Comparison of ENCODE assay signal across 21 cellular contexts in the genomic region with DNA sequence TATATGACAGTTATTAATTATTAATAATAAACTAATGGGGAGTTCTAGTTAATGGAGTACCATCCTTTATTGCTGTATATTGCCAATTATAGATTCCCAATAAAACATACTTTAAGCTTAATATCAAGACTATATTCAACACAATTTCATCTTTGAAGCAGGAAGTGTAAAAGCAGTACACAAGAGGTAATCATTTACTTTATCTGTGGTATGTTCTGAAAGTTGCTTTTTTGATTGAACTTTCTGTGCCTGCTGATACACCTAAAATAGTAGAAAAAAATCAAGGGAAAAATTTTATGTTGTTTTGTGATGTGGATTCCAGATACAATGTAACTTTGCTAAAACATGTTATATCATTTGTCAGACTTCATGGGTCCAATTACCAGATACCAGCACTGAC. TPM values are rescaled to one million over a fixed set of nuclear protein-coding genes. Genes with fewer than 3 reads are reported as not detected.
A peak's percentile ranks its signal among the peaks of the same experiment; 100 is the strongest.
DNase-seq lines count a peak whose midpoint lies in the region; ATAC-seq and TF ChIP-seq lines count a peak whose summit lies in the region.
"Had no signal": no experiment of that assay in that cellular context is flagged by ENCODE, and none has a peak within 500 bp of the region (broad histone marks: within the 10 kb centered on the region; RNA-seq: fewer than 3 reads in every experiment).

No MANE protein-coding gene starts in this region.

- no peak overlapping the region for H2BK15ac ChIP-seq in mesenchymal stem cell (ENCODE audit: low read depth, poor library complexity, severe bottlenecking)

- peak; percentile 77 for ATAC-seq in GM18909 (IDR thresholded peaks at IDR 0.05; ENCODE audit: poor library complexity, unreplicated experiment)
- ATAC-seq in GM21619 (IDR thresholded peaks at IDR 0.05; ENCODE audit: unreplicated experiment), result peak; percentile 70
- peak; percentile 70 for ATAC-seq in HG03139 (IDR thresholded peaks at IDR 0.05; ENCODE audit: unreplicated experiment)
- ATAC-seq in GM19463 (IDR thresholded peaks at IDR 0.05; ENCODE audit: unreplicated experiment), result no peak
- ATAC-seq: Panc1 had no signal

- no peak overlapping the region for H3K4ac ChIP-seq in mesenchymal stem cell (ENCODE audit: low read depth in 1 of 2, low read length in 2 of 2)

- H2BK5ac ChIP-seq in mesenchymal stem cell (ENCODE audit: low read depth, low read length, poor library complexity, severe bottlenecking), result no peak overlapping the region

- peaks cover 7 to 79% of the 10 kb centered on the region in 2 experiments for H3K36me3 ChIP-seq in mesenchymal stem cell (ENCODE audit: control insufficient read depth in 1 of 2, insufficient read depth in 2 of 2, low read depth in 1 of 2, low read length in 2 of 2)

- no peak overlapping the region for H3K9ac ChIP-seq in mesenchymal stem cell (ENCODE audit: low read length)

- peaks cover 4% of the 10 kb centered on the region for H3K79me1 ChIP-seq in mesenchymal stem cell (replicated peaks; ENCODE audit: low read length, poor library complexity, severe bottlenecking)

- H3K4me1 ChIP-seq in mesenchymal stem cell (ENCODE audit: control insufficient read depth, insufficient read depth, low read depth, low read length), result peaks cover 2% of the 10 kb centered on the region
- H3K4me1 ChIP-seq: SJSA1 had no signal

- no peak overlapping the region for H2AFZ ChIP-seq in mesenchymal stem cell (ENCODE audit: low read depth, low read length)

- peak overlapping the region; percentile 81 for H3K27ac ChIP-seq in mesenchymal stem cell (ENCODE audit: low read length, poor library complexity, severe bottlenecking)
- H3K27ac ChIP-seq: SJSA1 had no signal

- no peak overlapping the region for H3K4me3 ChIP-seq in mesenchymal stem cell (ENCODE audit: insufficient read depth in 1 of 2, low read depth in 1 of 2, low read length in 2 of 2)
- no peak overlapping the region for H3K4me3 ChIP-seq in foreskin fibroblast (ENCODE audit: low read depth in 1 of 2, low read length in 2 of 2)
- H3K4me3 ChIP-seq: SJSA1 had no signal

- DNase-seq in mesenchymal stem cell, result no peak
- no peak for DNase-seq in D341Med (ENCODE audit: low spot score)
- no peak for DNase-seq in foreskin fibroblast
- DNase-seq: ACHN; C1 segment of cervical spinal cord; CD8-positive, alpha-beta memory T cell; DMS79; H9; NCI-H1092 treated with DMSO at 0.1 percent for 48 hours; NCI-H146; NCI-H2081; NCI-H2171 treated with DMSO at 0.1 percent for 48 hours; NCI-H446 treated with DMSO at 0.1 percent for 48 hours; NCI-H69; T-helper 2 cell had no signal

- no peak overlapping the region for H3K4me2 ChIP-seq in mesenchymal stem cell (ENCODE audit: low read length, poor library complexity, severe bottlenecking)

- no peak for TF ChIP-seq CTCF in foreskin fibroblast (IDR thresholded peaks at IDR 0.05; ENCODE audit: low read depth, low read length)

- H3K27me3 ChIP-seq in mesenchymal stem cell (ENCODE audit: control insufficient read depth in 1 of 2, insufficient read depth in 1 of 2, low read length in 2 of 2), result no peaks in the 10 kb centered on the region
- H3K27me3 ChIP-seq: SJSA1 had no signal

- no peaks in the 10 kb centered on the region for H3K9me3 ChIP-seq in mesenchymal stem cell (ENCODE audit: control insufficient read depth, low read length)
- H3K9me3 ChIP-seq: SJSA1 had no signal

- no peak overlapping the region for H3K14ac ChIP-seq in mesenchymal stem cell (ENCODE audit: low read length in 2 of 2)

- H2BK120ac ChIP-seq in mesenchymal stem cell (ENCODE audit: low read depth, low read length), result no peak overlapping the region

- H2BK12ac ChIP-seq in mesenchymal stem cell (ENCODE audit: low read length in 2 of 2), result no peak overlapping the region

- H3K18ac ChIP-seq in mesenchymal stem cell (ENCODE audit: low read depth in 1 of 2, low read length in 2 of 2), result no peak overlapping the region

- no peak overlapping the region for H2AK5ac ChIP-seq in mesenchymal stem cell (ENCODE audit: low read length, severe bottlenecking)

- no peak overlapping the region for H3K23ac ChIP-seq in mesenchymal stem cell (ENCODE audit: low read length in 2 of 2)

- no peak overlapping the region for H4K8ac ChIP-seq in mesenchymal stem cell (ENCODE audit: low read length)

- no peak overlapping the region for H4K91ac ChIP-seq in mesenchymal stem cell (ENCODE audit: low read length)

RNA-seq across cellular contexts. Expression of a gene that starts 58.0 kb away (rescaled TPM):
- 49.5 TPM for polyA plus RNA-seq in mesenchymal stem cell (2013, experiment 1 of 2)
- 50.6 TPM for polyA plus RNA-seq in mesenchymal stem cell (2013, experiment 2 of 2)
